ENCODE assay signal across 11 cellular contexts in genomic region chr9:129936222-129936621, GRCh38.
DNase-seq lines count a peak whose midpoint lies in the region; ATAC-seq and TF ChIP-seq lines count a peak whose summit lies in the region.
"Had no signal": no experiment of that assay in that cellular context is flagged by ENCODE, and none has a peak within 500 bp of the region (broad histone marks: within the 10 kb centered on the region; RNA-seq: fewer than 3 reads in every experiment).

No MANE protein-coding gene starts in this region.

- H3K27me3 Mint-ChIP-seq in activated naive CD8-positive, alpha-beta T cell treated with anti-CD3 and anti-CD28 coated beads, Interleukin-2, amount 50 U/mL, for 24 hours: no peaks in the 10 kb centered on the region

- TF ChIP-seq POLR2A in breast epithelium (IDR thresholded peaks at IDR 0.05): no peak

- H3K27me3 ChIP-seq in liver (ENCODE audit: control insufficient read depth in 4 of 4, insufficient read depth in 4 of 4, low read length in 3 of 4) (no peaks in the 10 kb centered on the region), breast epithelium (no peaks in the 10 kb centered on the region)
- H3K27me3 ChIP-seq: BLaER1 had no signal

- H3K27ac ChIP-seq in 22Rv1: peak overlapping the region; percentile 29
- H3K27ac ChIP-seq in liver (ENCODE audit: low read depth in 1 of 2, low read length in 2 of 2): peak overlapping the region; percentile 31 to 65
- H3K27ac ChIP-seq in breast epithelium: peak overlapping the region in 1 of 2 donors; percentile 64
- H3K27ac ChIP-seq: BLaER1 had no signal

- H3K4me1 ChIP-seq in liver (ENCODE audit: control insufficient read depth in 4 of 4, insufficient read depth in 4 of 4, low read length in 3 of 4) (peaks cover 4 to 10% (median 8%) of the 10 kb centered on the region in 4 donors), breast epithelium (no peaks in the 10 kb centered on the region)

- peak overlapping the region; percentile 98 for H3K27ac Mint-ChIP-seq in activated naive CD8-positive, alpha-beta T cell treated with anti-CD3 and anti-CD28 coated beads, Interleukin-2, amount 50 U/mL, for 24 hours

- peak in 1 of 2 donors; percentile 6 for TF ChIP-seq RAD21 in liver (IDR thresholded peaks at IDR 0.05)

- 41% methylated on average over 5 of the region's 5 CpGs for WGBS in liver

- H3K9ac ChIP-seq in liver (ENCODE audit: low read depth in 1 of 2, low read length in 2 of 2): no peak overlapping the region
- H3K9ac ChIP-seq: BLaER1 had no signal

- H3K9me3 ChIP-seq in liver (ENCODE audit: control insufficient read depth in 4 of 4, low read length in 3 of 4) (no peaks in the 10 kb centered on the region), breast epithelium (no peaks in the 10 kb centered on the region)

- TF ChIP-seq CTCF in 22Rv1 (IDR thresholded peaks at IDR 0.05) (no peak), liver (IDR thresholded peaks at IDR 0.05; ENCODE audit: low read depth, low read length, missing input control) (no peak), breast epithelium (IDR thresholded peaks at IDR 0.05) (no peak)

- no peak for ATAC-seq in activated naive CD8-positive, alpha-beta T cell treated with anti-CD3 and anti-CD28 coated beads, Interleukin-2, amount 50 U/mL, for 24 hours
- no peak for ATAC-seq in GM19023 (IDR thresholded peaks at IDR 0.05; ENCODE audit: unreplicated experiment)

- H3K4me1 Mint-ChIP-seq in activated naive CD8-positive, alpha-beta T cell treated with anti-CD3 and anti-CD28 coated beads, Interleukin-2, amount 50 U/mL, for 24 hours: peaks cover 80% of the 10 kb centered on the region

- DNase-seq in DMS 273 (lab: John Stamatoyannopoulos, UW; ENCODE audit: unreplicated experiment): peak; percentile 84
- no peak for DNase-seq in activated naive CD8-positive, alpha-beta T cell treated with anti-CD3 and anti-CD28 coated beads, Interleukin-2, amount 50 U/mL, for 24 hours
- no peak for DNase-seq in inferior parietal cortex (ENCODE audit: extremely low spot score)
- DNase-seq in HEK293T (ENCODE audit: extremely low spot score): no peak
- DNase-seq in breast epithelium (ENCODE audit: low spot score in 2 of 2): no peak
- DNase-seq: activated CD8-positive, alpha-beta memory T cell treated with anti-CD3 and anti-CD28 coated beads, Interleukin-2, amount 50 U/mL, for 4 hours had no signal

- H3K36me3 ChIP-seq in liver (ENCODE audit: control insufficient read depth in 4 of 4, insufficient read depth in 3 of 4, low read depth in 1 of 4, low read length in 3 of 4): no peaks in the 10 kb centered on the region
- H3K36me3 ChIP-seq in breast epithelium: no peaks in the 10 kb centered on the region
- H3K36me3 ChIP-seq: HAP-1 had no signal

- CTCF ChIA-PET in HEK293T (lab: Yijun Ruan, JAX): no interaction called here

- peaks cover 61% of the 10 kb centered on the region for H3K36me3 Mint-ChIP-seq in activated naive CD8-positive, alpha-beta T cell treated with anti-CD3 and anti-CD28 coated beads, Interleukin-2, amount 50 U/mL, for 24 hours (ENCODE audit: low read depth)

- POLR2A ChIA-PET in HEK293T (lab: Yijun Ruan, JAX): no interaction called here

- intact Hi-C loops in breast epithelium (cut with DNase I; ENCODE audit: low total_unique reads): no loop called here

- H3K4me3 Mint-ChIP-seq in activated naive CD8-positive, alpha-beta T cell treated with anti-CD3 and anti-CD28 coated beads, Interleukin-2, amount 50 U/mL, for 24 hours: no peak overlapping the region

- H3K4me3 ChIP-seq in liver (ENCODE audit: low read depth in 1 of 3, low read length in 3 of 3): no peak overlapping the region
- no peak overlapping the region for H3K4me3 ChIP-seq in breast epithelium
- H3K4me3 ChIP-seq: BLaER1, HAP-1 had no signal

- no peaks in the 10 kb centered on the region for H3K9me3 Mint-ChIP-seq in activated naive CD8-positive, alpha-beta T cell treated with anti-CD3 and anti-CD28 coated beads, Interleukin-2, amount 50 U/mL, for 24 hours

TF ChIP-seq in liver, 16 proteins besides CTCF, POLR2A, EP300 and RAD21:
- TF ChIP-seq FOXA1 (IDR thresholded peaks at IDR 0.05): no peak
- no peak for TF ChIP-seq EGR1 (IDR thresholded peaks at IDR 0.05; ENCODE audit: low read depth in 2 of 2)
- TF ChIP-seq TAF1 (conservative IDR thresholded peaks at IDR 0.05): no peak
- no peak for TF ChIP-seq SP1 (IDR thresholded peaks at IDR 0.05)
- TF ChIP-seq HNF4G (IDR thresholded peaks at IDR 0.05): no peak
- TF ChIP-seq NR2F2 (IDR thresholded peaks at IDR 0.05): no peak
- TF ChIP-seq RXRA (IDR thresholded peaks at IDR 0.05): no peak
- TF ChIP-seq JUND (IDR thresholded peaks at IDR 0.05): no peak
- TF ChIP-seq, protein P1, sequence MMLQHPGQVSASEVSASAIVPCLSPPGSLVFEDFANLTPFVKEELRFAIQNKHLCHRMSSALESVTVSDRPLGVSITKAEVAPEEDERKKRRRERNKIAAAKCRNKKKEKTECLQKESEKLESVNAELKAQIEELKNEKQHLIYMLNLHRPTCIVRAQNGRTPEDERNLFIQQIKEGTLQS (IDR thresholded peaks at IDR 0.05): no peak
- TF ChIP-seq, protein P2, sequence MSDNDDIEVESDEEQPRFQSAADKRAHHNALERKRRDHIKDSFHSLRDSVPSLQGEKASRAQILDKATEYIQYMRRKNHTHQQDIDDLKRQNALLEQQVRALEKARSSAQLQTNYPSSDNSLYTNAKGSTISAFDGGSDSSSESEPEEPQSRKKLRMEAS (IDR thresholded peaks at IDR 0.05): no peak
- no peak for TF ChIP-seq HNF4A (conservative IDR thresholded peaks at IDR 0.05)
- no peak for TF ChIP-seq GABPA (IDR thresholded peaks at IDR 0.05 in 1 of 2, conservative IDR thresholded peaks at IDR 0.05 in 1 of 2)
- TF ChIP-seq FOXA2 (IDR thresholded peaks at IDR 0.05): no peak
- TF ChIP-seq ZBTB33 (IDR thresholded peaks at IDR 0.05): no peak
TF ChIP-seq in liver: peak in this region for 0.

TF ChIP-seq in HEK293T, 16 proteins besides CTCF, POLR2A, EP300 and RAD21:
- no peak for TF ChIP-seq FOXM1 (IDR thresholded peaks at IDR 0.05; ENCODE audit: borderline replicate concordance)
- no peak for TF ChIP-seq HDGF (IDR thresholded peaks at IDR 0.05; ENCODE audit: borderline replicate concordance)
- no peak for TF ChIP-seq ZNF384 (IDR thresholded peaks at IDR 0.05)
